ENCODE assay signal across 10 cellular contexts in genomic region chr1:224542783-224543440, GRCh38.
DNase-seq lines count a peak whose midpoint lies in the region; ATAC-seq and TF ChIP-seq lines count a peak whose summit lies in the region.
"Had no signal": no experiment of that assay in that cellular context is flagged by ENCODE, and none has a peak within 500 bp of the region (broad histone marks: within the 10 kb centered on the region; RNA-seq: fewer than 3 reads in every experiment).

No MANE protein-coding gene starts in this region.

- H3K4me3 ChIP-seq in fibroblast of mammary gland (ENCODE audit: control insufficient read depth, low read depth, low read length): peak overlapping the region; percentile 12
- no peak overlapping the region for H3K4me3 ChIP-seq in ascending aorta

- H3K27ac ChIP-seq in ascending aorta: no peak overlapping the region
- H3K27ac ChIP-seq: C4-2B had no signal

- no peaks in the 10 kb centered on the region for H3K9me3 Mint-ChIP-seq in activated CD8-positive, alpha-beta memory T cell treated with anti-CD3 and anti-CD28 coated beads, Interleukin-2, amount 10 ng/mL, durations not matched to agents 7 days and 5 days (ENCODE audit: low read depth)
- H3K9me3 Mint-ChIP-seq: nephron had no signal

- TF ChIP-seq CTCF in fibroblast of mammary gland (conservative IDR thresholded peaks at IDR 0.05; ENCODE audit: control insufficient read depth, insufficient read depth, low read depth, low read length) (no peak), ascending aorta (IDR thresholded peaks at IDR 0.05) (no peak)

- peak; percentile 75 for DNase-seq in activated CD8-positive, alpha-beta memory T cell treated with anti-CD3 and anti-CD28 coated beads, Interleukin-2, amount 10 ng/mL, durations not matched to agents 7 days and 5 days
- no peak for DNase-seq in activated CD8-positive, alpha-beta memory T cell treated with anti-CD3 and anti-CD28 coated beads for 24 hours
- DNase-seq in SW 1271 (lab: John Stamatoyannopoulos, UW): peak; percentile 77 to 92
- peak; percentile 99 for DNase-seq in fibroblast of mammary gland (ENCODE audit: low read depth)
- peak; percentile 19 for DNase-seq in stimulated activated naive CD8-positive, alpha-beta T cell treated with anti-CD3 and anti-CD28 coated beads, Interleukin-15, Interleukin-2, amounts not matched to agents 100 U/mL and 50 U/mL, for 24 hours
- DNase-seq in ascending aorta (ENCODE audit: low spot score in 2 of 2): no peak
- DNase-seq in NCI-H748 treated with DMSO at 0.1 percent for 48 hours (lab: John Stamatoyannopoulos, UW): no peak
- DNase-seq in NCI-H446 (lab: John Stamatoyannopoulos, UW): no peak

- CTCF ChIA-PET in activated CD8-positive, alpha-beta memory T cell treated with anti-CD3 and anti-CD28 coated beads, Interleukin-2, amount 10 ng/mL, durations not matched to agents 7 days and 5 days (lab: Charles Lee): interaction anchor here (0.7 to 5.8 kb wide), 6 partner anchors 10 to 309 kb away, joined by 3 to 32 read pairs (median 4); no protein-coding TSS in a partner anchor

- peaks cover 20% of the 10 kb centered on the region for H3K4me1 Mint-ChIP-seq in activated CD8-positive, alpha-beta memory T cell treated with anti-CD3 and anti-CD28 coated beads, Interleukin-2, amount 10 ng/mL, durations not matched to agents 7 days and 5 days

- peak overlapping the region; percentile 13 for H3K27ac Mint-ChIP-seq in activated CD8-positive, alpha-beta memory T cell treated with anti-CD3 and anti-CD28 coated beads, Interleukin-2, amount 10 ng/mL, durations not matched to agents 7 days and 5 days
- H3K27ac Mint-ChIP-seq: nephron had no signal

- H3K27me3 ChIP-seq in ascending aorta: no peaks in the 10 kb centered on the region

- no peaks in the 10 kb centered on the region for H3K4me1 ChIP-seq in ascending aorta

- H3K36me3 ChIP-seq in ascending aorta: no peaks in the 10 kb centered on the region

- no peak overlapping the region for H3K4me3 Mint-ChIP-seq in activated CD8-positive, alpha-beta memory T cell treated with anti-CD3 and anti-CD28 coated beads, Interleukin-2, amount 10 ng/mL, durations not matched to agents 7 days and 5 days
- H3K4me3 Mint-ChIP-seq: nephron had no signal

- no peaks in the 10 kb centered on the region for H3K36me3 Mint-ChIP-seq in activated CD8-positive, alpha-beta memory T cell treated with anti-CD3 and anti-CD28 coated beads, Interleukin-2, amount 10 ng/mL, durations not matched to agents 7 days and 5 days

- intact Hi-C loops in ascending aorta (cut with DNase I): no loop called here

- H3K9me3 ChIP-seq in ascending aorta: no peaks in the 10 kb centered on the region

- peaks cover 26% of the 10 kb centered on the region for H3K27me3 Mint-ChIP-seq in activated CD8-positive, alpha-beta memory T cell treated with anti-CD3 and anti-CD28 coated beads, Interleukin-2, amount 10 ng/mL, durations not matched to agents 7 days and 5 days

- peak; percentile 99 for ATAC-seq in activated CD8-positive, alpha-beta memory T cell treated with anti-CD3 and anti-CD28 coated beads, Interleukin-2, amount 10 ng/mL, durations not matched to agents 7 days and 5 days
- peak; percentile 100 for ATAC-seq in stimulated activated naive CD8-positive, alpha-beta T cell treated with anti-CD3 and anti-CD28 coated beads, Interleukin-15, Interleukin-2, amounts not matched to agents 100 U/mL and 50 U/mL, for 24 hours

Comparison
In these comparisons a context has a peak if more than half of its experiments do, and no peak if none do; other contexts are left out.
1. DNase-seq: peak in activated CD8-positive, alpha-beta memory T cell treated with anti-CD3 and anti-CD28 coated beads, Interleukin-2, amount 10 ng/mL, durations not matched to agents 7 days and 5 days (single experiment), SW 1271 (2 of 2), fibroblast of mammary gland (single experiment) and stimulated activated naive CD8-positive, alpha-beta T cell treated with anti-CD3 and anti-CD28 coated beads, Interleukin-15, Interleukin-2, amounts not matched to agents 100 U/mL and 50 U/mL, for 24 hours (single experiment); none in activated CD8-positive, alpha-beta memory T cell treated with anti-CD3 and anti-CD28 coated beads for 24 hours (single experiment), ascending aorta (0 of 2), NCI-H748 treated with DMSO at 0.1 percent for 48 hours (single experiment) and NCI-H446 (0 of 2).